In the genomic region with DNA sequence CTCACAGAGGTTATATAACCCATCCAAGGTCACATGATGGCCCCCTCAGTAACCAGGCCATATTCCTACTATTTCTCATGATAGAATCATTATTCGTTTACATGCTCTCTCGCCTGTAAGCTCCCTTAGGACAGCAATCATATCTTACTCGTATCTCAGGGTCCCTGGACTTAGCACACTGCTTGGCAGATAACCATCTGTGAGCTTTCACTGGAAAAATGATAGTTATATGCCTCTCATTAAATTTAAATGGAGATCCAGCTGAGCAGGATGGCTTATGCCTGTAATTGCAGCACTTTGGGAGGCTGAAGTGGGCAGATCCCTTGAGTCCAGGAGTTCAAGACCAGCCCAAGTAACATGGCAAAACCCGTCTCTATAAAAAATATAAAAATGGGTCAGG, we compare ENCODE assay signal across 20 cellular contexts.
"Had no signal": no experiment of that assay in that cellular context is flagged by ENCODE, and none has a peak within 500 bp of the region (broad histone marks: within the 10 kb centered on the region; RNA-seq: fewer than 3 reads in every experiment).

No MANE protein-coding gene starts in this region.

- H3K4me1 ChIP-seq: uterus had no signal

- H3K27ac ChIP-seq: uterus had no signal

- H3K4me3 ChIP-seq: adrenal gland, tibial nerve, uterus had no signal

- H3K9me3 ChIP-seq: adrenal gland, tibial nerve, uterus had no signal

- H3K27me3 ChIP-seq: adrenal gland, tibial nerve, uterus had no signal

- H3K36me3 Mint-ChIP-seq: activated CD4-positive, alpha-beta memory T cell treated with anti-CD3 and anti-CD28 coated beads for 36 hours; activated naive CD4-positive, alpha-beta T cell treated with anti-CD3 and anti-CD28 coated beads, Interleukin-2, amount 50 U/mL, for 72 hours; naive thymus-derived CD8-positive, alpha-beta T cell had no signal

- H3K27ac Mint-ChIP-seq: activated B cell treated with CpG ODN at 0.5 μM for 24 hours; activated CD4-positive, alpha-beta memory T cell treated with anti-CD3 and anti-CD28 coated beads for 36 hours; activated T-helper 1 cell treated with anti-CD3 and anti-CD28 coated beads, Interleukin-12 subunit alpha, Interleukin-12 subunit beta, Interleukin-2, Interleukin-4 antibody, amounts not matched to agents 30 ng/mL and 10 ng/mL and 1 ng/mL, durations not matched to agents 14 hours and 24 hours and 36 hours; dendritic cell treated with granulocyte-macrophage colony-stimulating factor and Interleukin-4, amounts not matched to agents 40 ng/mL and 50 ng/mL, for 4 days had no signal

- DNase-seq: activated B cell treated with CpG ODN at 0.5 μM for 24 hours; activated CD4-positive, alpha-beta memory T cell treated with anti-CD3 and anti-CD28 coated beads for 36 hours; activated CD4-positive, alpha-beta T cell treated with anti-CD3 and anti-CD28 coated beads for 4 hours; activated gamma-delta T cell treated with Interleukin-2 at 50 U/mL for 16 hours; activated T-cell treated with anti-CD3 and anti-CD28 coated beads for 4 hours; effector memory CD4-positive, alpha-beta T cell; kidney glomerular epithelial cell; naive thymus-derived CD8-positive, alpha-beta T cell; retina; stimulated activated CD4-positive, alpha-beta T cell treated with anti-CD3 and anti-CD28 coated beads, Interleukin-12 subunit alpha, Interleukin-12 subunit beta, amount 100 ng/mL, for 4 hours; stimulated activated CD4-positive, alpha-beta T cell treated with anti-CD3 and anti-CD28 coated beads, Interleukin-1b, Interleukin-23, amount 100 ng/mL, for 48 hours; stimulated activated CD8-positive, alpha-beta memory T cell treated with anti-CD3 and anti-CD28 coated beads, Interleukin-4, amount 100 ng/mL, for 48 hours; stimulated activated naive CD4-positive, alpha-beta T cell treated with Interleukin-2 at 50 U/mL for 16 hours; substantia nigra; uterus had no signal

- H3K9me3 Mint-ChIP-seq: activated B cell treated with CpG ODN at 0.5 μM for 24 hours; activated CD4-positive, alpha-beta memory T cell treated with anti-CD3 and anti-CD28 coated beads for 36 hours; activated naive CD4-positive, alpha-beta T cell treated with anti-CD3 and anti-CD28 coated beads, Interleukin-2, amount 50 U/mL, for 72 hours; activated T-helper 1 cell treated with anti-CD3 and anti-CD28 coated beads, Interleukin-12 subunit alpha, Interleukin-12 subunit beta, Interleukin-2, Interleukin-4 antibody, amounts not matched to agents 30 ng/mL and 10 ng/mL and 1 ng/mL, durations not matched to agents 14 hours and 24 hours and 36 hours; dendritic cell treated with granulocyte-macrophage colony-stimulating factor and Interleukin-4, amounts not matched to agents 40 ng/mL and 50 ng/mL, for 4 days; naive thymus-derived CD8-positive, alpha-beta T cell had no signal

- H3K36me3 ChIP-seq: adrenal gland, uterus had no signal

- ATAC-seq: naive thymus-derived CD8-positive, alpha-beta T cell had no signal

- H3K4me3 Mint-ChIP-seq: activated B cell treated with CpG ODN at 0.5 μM for 24 hours; activated CD4-positive, alpha-beta memory T cell treated with anti-CD3 and anti-CD28 coated beads for 36 hours; activated T-helper 1 cell treated with anti-CD3 and anti-CD28 coated beads, Interleukin-12 subunit alpha, Interleukin-12 subunit beta, Interleukin-2, Interleukin-4 antibody, amounts not matched to agents 30 ng/mL and 10 ng/mL and 1 ng/mL, durations not matched to agents 14 hours and 24 hours and 36 hours; dendritic cell treated with granulocyte-macrophage colony-stimulating factor and Interleukin-4, amounts not matched to agents 40 ng/mL and 50 ng/mL, for 4 days had no signal

- H3K27me3 Mint-ChIP-seq: activated B cell treated with CpG ODN at 0.5 μM for 24 hours; activated CD4-positive, alpha-beta memory T cell treated with anti-CD3 and anti-CD28 coated beads for 36 hours; dendritic cell treated with granulocyte-macrophage colony-stimulating factor and Interleukin-4, amounts not matched to agents 40 ng/mL and 50 ng/mL, for 4 days; naive thymus-derived CD8-positive, alpha-beta T cell had no signal
